Comparison of ENCODE assay signal across 8 cellular contexts in the genomic region with DNA sequence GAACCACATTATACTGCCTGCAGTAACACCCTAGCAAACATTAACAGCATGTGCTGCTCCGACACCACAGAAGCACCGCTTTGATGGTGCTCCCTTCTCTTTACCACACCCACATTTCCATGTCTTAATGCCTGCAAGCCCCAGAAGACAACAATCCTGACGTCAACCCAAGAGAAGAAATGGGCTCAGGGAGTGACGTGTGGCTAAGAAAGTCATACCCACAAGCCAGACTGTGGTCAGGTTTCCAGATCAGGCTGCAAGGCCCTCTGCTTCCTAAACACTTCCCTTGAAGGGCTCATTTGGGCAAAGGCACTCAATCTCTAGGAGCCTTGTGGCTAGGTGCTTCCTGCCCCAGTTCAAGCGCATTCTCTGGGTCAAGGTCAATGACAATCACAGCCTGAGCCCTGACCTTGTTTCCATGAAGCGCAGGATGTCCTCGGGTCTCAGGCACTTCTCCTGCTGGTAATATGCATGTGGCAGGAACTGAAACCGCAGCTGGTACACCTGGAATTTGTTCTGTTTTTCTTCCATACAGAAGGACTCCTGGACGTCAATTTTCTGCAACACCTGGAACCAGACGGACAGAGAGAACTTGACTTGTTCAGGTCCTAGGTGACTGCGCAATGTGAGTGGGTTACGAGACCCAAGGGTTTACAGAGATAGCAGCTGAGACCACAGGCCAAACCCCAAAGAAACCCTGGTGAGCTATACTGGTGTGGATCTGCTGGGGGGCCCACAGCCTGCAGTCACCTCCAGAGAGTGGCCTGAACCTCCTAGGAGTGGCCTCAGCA.
DNase-seq lines count a peak whose midpoint lies in the region; ATAC-seq and TF ChIP-seq lines count a peak whose summit lies in the region.

No MANE protein-coding gene starts in this region.

- H3K27ac ChIP-seq in CD8-positive, alpha-beta memory T cell (ENCODE audit: low read depth, low read length): peak overlapping the region; percentile 78

- H3K36me3 ChIP-seq in CD8-positive, alpha-beta memory T cell (ENCODE audit: insufficient read depth, low read length): no peaks in the 10 kb centered on the region

- intact Hi-C loops in Right ventricle myocardium superior (cut with DNase I): no loop called here

- peak overlapping the region; percentile 97 to 100 (median 100) for H3K27ac Mint-ChIP-seq in CD8-positive, alpha-beta memory T cell
- peak overlapping the region; percentile 94 for H3K27ac Mint-ChIP-seq in activated T-cell treated with anti-CD3 and anti-CD28 coated beads, Interleukin-2, amount 50 U/mL, for 24 hours

- DNase-seq in CD8-positive, alpha-beta memory T cell: peak; percentile 55 to 95 (median 93)
- peak; percentile 83 for DNase-seq in LHCN-M2 (ENCODE audit: low read depth)
- peak; percentile 65 for DNase-seq in activated T-cell treated with anti-CD3 and anti-CD28 coated beads, Interleukin-2, amount 50 U/mL, for 24 hours
- no peak for DNase-seq in Right ventricle myocardium superior
- peak in 2 of 3 experiments; percentile 24 to 37 for DNase-seq in stimulated activated CD4-positive, alpha-beta T cell treated with anti-CD3 and anti-CD28 coated beads, TNF-alpha, amount 100 ng/mL, for 4 hours (ENCODE audit: low read depth in 3 of 3)
- no peak for DNase-seq in GM20000 (ENCODE audit: low spot score)
- DNase-seq in T1000 (lab: John Stamatoyannopoulos, UW): no peak

- H3K27me3 Mint-ChIP-seq in CD8-positive, alpha-beta memory T cell: peaks cover 0 to 8% of the 10 kb centered on the region in 2 donors
- H3K27me3 Mint-ChIP-seq in activated T-cell treated with anti-CD3 and anti-CD28 coated beads, Interleukin-2, amount 50 U/mL, for 24 hours: no peaks in the 10 kb centered on the region

- H3K4me1 Mint-ChIP-seq in CD8-positive, alpha-beta memory T cell: peaks cover 82 to 93% (median 89%) of the 10 kb centered on the region in 3 donors
- H3K4me1 Mint-ChIP-seq in activated T-cell treated with anti-CD3 and anti-CD28 coated beads, Interleukin-2, amount 50 U/mL, for 24 hours (ENCODE audit: low read depth): peaks cover 91% of the 10 kb centered on the region

- no peaks in the 10 kb centered on the region for H3K27me3 ChIP-seq in CD8-positive, alpha-beta memory T cell (ENCODE audit: insufficient read depth, low read length, poor library complexity, severe bottlenecking)

- POLR2A ChIA-PET in CD8-positive, alpha-beta memory T cell (lab: Charles Lee): interaction anchor here (1.1 to 4.1 kb wide), 3 partner anchors 41 to 150 kb away, joined by 3 to 26 read pairs (median 18); a partner anchor contains a TSS

- peak; percentile 26 for ATAC-seq in Right ventricle myocardium superior (ENCODE audit: poor library complexity)
- no peak for ATAC-seq in GM18858 (IDR thresholded peaks at IDR 0.05; ENCODE audit: unreplicated experiment)

- H3K4me3 ChIP-seq in CD8-positive, alpha-beta memory T cell (ENCODE audit: low read length): peak overlapping the region; percentile 3

- no peak for TF ChIP-seq CTCF in GM20000 (IDR thresholded peaks at IDR 0.05; ENCODE audit: extremely low read depth, missing control alignments)

- H3K9me3 ChIP-seq in CD8-positive, alpha-beta memory T cell (ENCODE audit: low read length): no peaks in the 10 kb centered on the region

- H3K4me3 Mint-ChIP-seq in CD8-positive, alpha-beta memory T cell: peak overlapping the region; percentile 64 to 96 (median 85)
- H3K4me3 Mint-ChIP-seq in activated T-cell treated with anti-CD3 and anti-CD28 coated beads, Interleukin-2, amount 50 U/mL, for 24 hours: peak overlapping the region; percentile 64

- H3K36me3 Mint-ChIP-seq in CD8-positive, alpha-beta memory T cell: peaks cover 5 to 35% (median 7%) of the 10 kb centered on the region in 3 donors
- H3K36me3 Mint-ChIP-seq in activated T-cell treated with anti-CD3 and anti-CD28 coated beads, Interleukin-2, amount 50 U/mL, for 24 hours (ENCODE audit: low read depth): peaks cover 100% of the 10 kb centered on the region

- CTCF ChIA-PET in CD8-positive, alpha-beta memory T cell (lab: Charles Lee): interaction anchor here (1.0 to 7.5 kb wide), 12 partner anchors 15 to 211 kb away, joined by 3 to 75 read pairs (median 5); a partner anchor contains a TSS

- H3K9me3 Mint-ChIP-seq in CD8-positive, alpha-beta memory T cell: peaks cover 0 to 2% (median 0%) of the 10 kb centered on the region in 5 donors
- H3K9me3 Mint-ChIP-seq in activated T-cell treated with anti-CD3 and anti-CD28 coated beads, Interleukin-2, amount 50 U/mL, for 24 hours: no peaks in the 10 kb centered on the region

- peaks cover 86% of the 10 kb centered on the region for H3K4me1 ChIP-seq in CD8-positive, alpha-beta memory T cell (ENCODE audit: insufficient read depth, low read length)

Comparison
In these comparisons a context has a peak if more than half of its experiments do, and no peak if none do; other contexts are left out.
1. DNase-seq: peak in CD8-positive, alpha-beta memory T cell (5 of 5), LHCN-M2 (single experiment), activated T-cell treated with anti-CD3 and anti-CD28 coated beads, Interleukin-2, amount 50 U/mL, for 24 hours (single experiment) and stimulated activated CD4-positive, alpha-beta T cell treated with anti-CD3 and anti-CD28 coated beads, TNF-alpha, amount 100 ng/mL, for 4 hours (2 of 3); none in Right ventricle myocardium superior (single experiment), GM20000 (single experiment) and T1000 (single experiment).